ENCODE assay signal across 8 cellular contexts in genomic region chr14:68688872-68689371, GRCh38.
DNase-seq lines count a peak whose midpoint lies in the region; ATAC-seq and TF ChIP-seq lines count a peak whose summit lies in the region.

No MANE protein-coding gene starts in this region.

- H2AK5ac ChIP-seq in trophoblast cell (ENCODE audit: low read length): peak overlapping the region; percentile 87

- H3K23ac ChIP-seq in trophoblast cell (ENCODE audit: low read length): no peak overlapping the region

- peaks cover 83% of the 10 kb centered on the region for H3K4me1 Mint-ChIP-seq in dendritic cell treated with granulocyte-macrophage colony-stimulating factor and Interleukin-4, amounts not matched to agents 40 ng/mL and 50 ng/mL, for 4 days (ENCODE audit: low read depth)

- ATAC-seq in GM19463 (IDR thresholded peaks at IDR 0.05; ENCODE audit: unreplicated experiment) (no peak), GM21825 (IDR thresholded peaks at IDR 0.05; ENCODE audit: unreplicated experiment) (no peak)

- H3K79me2 ChIP-seq in trophoblast cell (ENCODE audit: control insufficient read depth, insufficient read depth, low read length, poor library complexity): peaks cover 12% of the 10 kb centered on the region

- no peaks in the 10 kb centered on the region for H3K9me3 Mint-ChIP-seq in dendritic cell treated with granulocyte-macrophage colony-stimulating factor and Interleukin-4, amounts not matched to agents 40 ng/mL and 50 ng/mL, for 4 days

- peaks cover 39% of the 10 kb centered on the region for H3K79me1 ChIP-seq in trophoblast cell (ENCODE audit: low read length)

- H3K4me3 ChIP-seq in trophoblast cell (ENCODE audit: low read depth, low read length): no peak overlapping the region

- peak; percentile 52 for DNase-seq in DMS79 treated with DMSO at 0.1 percent for 48 hours (lab: John Stamatoyannopoulos, UW)
- peak; percentile 37 for DNase-seq in NAMALWA (ENCODE audit: low spot score)
- peak in 1 of 2 donors; percentile 37 for DNase-seq in trophoblast cell
- DNase-seq in GM10266 (ENCODE audit: extremely low spot score): no peak
- no peak for DNase-seq in NCI-H146 treated with DMSO at 0.1 percent for 48 hours (lab: John Stamatoyannopoulos, UW; ENCODE audit: unreplicated experiment)

- H3K4ac ChIP-seq in trophoblast cell (ENCODE audit: low read depth, low read length): peak overlapping the region; percentile 67

- peak overlapping the region; percentile 24 for H4K8ac ChIP-seq in trophoblast cell (ENCODE audit: low read depth, low read length)

- TF ChIP-seq CTCF in GM10266 (IDR thresholded peaks at IDR 0.05; ENCODE audit: control insufficient read depth, insufficient read depth, low read depth, missing control alignments): no peak

- no peak overlapping the region for H3K4me2 ChIP-seq in trophoblast cell (ENCODE audit: low read length)

- no peak overlapping the region for H3K4me3 Mint-ChIP-seq in dendritic cell treated with granulocyte-macrophage colony-stimulating factor and Interleukin-4, amounts not matched to agents 40 ng/mL and 50 ng/mL, for 4 days

- intact Hi-C loops in dendritic cell treated with granulocyte-macrophage colony-stimulating factor and Interleukin-4, amounts not matched to agents 40 ng/mL and 50 ng/mL, for 4 days (cut with micrococcal nuclease): no loop called here

- H4K91ac ChIP-seq in trophoblast cell (ENCODE audit: low read depth, low read length): peak overlapping the region; percentile 89

- peaks cover 10% of the 10 kb centered on the region for H3K27me3 Mint-ChIP-seq in dendritic cell treated with granulocyte-macrophage colony-stimulating factor and Interleukin-4, amounts not matched to agents 40 ng/mL and 50 ng/mL, for 4 days

- no peaks in the 10 kb centered on the region for H3K36me3 ChIP-seq in trophoblast cell (ENCODE audit: control insufficient read depth in 1 of 2, insufficient read depth in 2 of 2, low read length in 2 of 2)

- H3K18ac ChIP-seq in trophoblast cell (ENCODE audit: low read length): peak overlapping the region; percentile 88

- H3K14ac ChIP-seq in trophoblast cell (ENCODE audit: low read length): peak overlapping the region; percentile 79

- no peak overlapping the region for H4K12ac ChIP-seq in trophoblast cell (ENCODE audit: low read depth, low read length)

- peak overlapping the region; percentile 98 for H2BK12ac ChIP-seq in trophoblast cell (ENCODE audit: low read length)

- H2BK5ac ChIP-seq in trophoblast cell (ENCODE audit: low read depth, low read length, poor library complexity): peak overlapping the region; percentile 76

- H3K27ac ChIP-seq in trophoblast cell (ENCODE audit: low read depth, low read length): peak overlapping the region; percentile 64

- peak overlapping the region; percentile 89 for H2BK120ac ChIP-seq in trophoblast cell (ENCODE audit: insufficient read depth, low read length, poor library complexity)

- peak overlapping the region; percentile 57 for H3K27ac Mint-ChIP-seq in dendritic cell treated with granulocyte-macrophage colony-stimulating factor and Interleukin-4, amounts not matched to agents 40 ng/mL and 50 ng/mL, for 4 days

- WGBS in trophoblast cell (ENCODE audit: extremely low coverage, insufficient coverage, insufficient read length): no CpG with 5 or more reads among the region's 9 CpGs

- H3K36me3 Mint-ChIP-seq in dendritic cell treated with granulocyte-macrophage colony-stimulating factor and Interleukin-4, amounts not matched to agents 40 ng/mL and 50 ng/mL, for 4 days (ENCODE audit: low read depth): no peaks in the 10 kb centered on the region

- no peak overlapping the region for H3K9ac ChIP-seq in trophoblast cell (ENCODE audit: low read length)

- no peaks in the 10 kb centered on the region for H3K27me3 ChIP-seq in trophoblast cell (ENCODE audit: insufficient read depth, low read length)

- no peak overlapping the region for H2AFZ ChIP-seq in trophoblast cell (ENCODE audit: insufficient read depth, low read length, poor library complexity)

- H3K4me1 ChIP-seq in trophoblast cell (ENCODE audit: control insufficient read depth in 1 of 2, insufficient read depth in 2 of 2, low read length in 2 of 2): peaks cover 32 to 35% of the 10 kb centered on the region in 2 experiments

- peaks cover 2% of the 10 kb centered on the region for H3K9me3 ChIP-seq in trophoblast cell (ENCODE audit: insufficient read depth, low read depth, low read length)

Comparison
In these comparisons a context has a peak if more than half of its experiments do, and no peak if none do; other contexts are left out.
1. DNase-seq: peak in DMS79 treated with DMSO at 0.1 percent for 48 hours (single experiment) and NAMALWA (single experiment); none in GM10266 (single experiment) and NCI-H146 treated with DMSO at 0.1 percent for 48 hours (single experiment).